8 cellular contexts compared by ENCODE assay signal in genomic region chr9:42852133-42852532, GRCh38.
DNase-seq lines count a peak whose midpoint lies in the region; ATAC-seq lines count a peak whose summit lies in the region.

No MANE protein-coding gene starts in this region.

- no peak overlapping the region for H2BK15ac ChIP-seq in mesenchymal stem cell (ENCODE audit: low read depth, poor library complexity, severe bottlenecking)

- H3K14ac ChIP-seq in mesenchymal stem cell (ENCODE audit: low read length in 2 of 2) = no peak overlapping the region

- no peak overlapping the region for H3K4ac ChIP-seq in mesenchymal stem cell (ENCODE audit: low read depth in 1 of 2, low read length in 2 of 2)

- H3K27ac ChIP-seq in mesenchymal stem cell (ENCODE audit: low read length, poor library complexity, severe bottlenecking) = no peak overlapping the region

- no peaks in the 10 kb centered on the region for H3K27me3 ChIP-seq in mesenchymal stem cell (ENCODE audit: control insufficient read depth in 1 of 2, insufficient read depth in 1 of 2, low read length in 2 of 2)

- WGBS in mesenchymal stem cell = 1% methylated on average over 37 of the region's 38 CpGs

- H2BK120ac ChIP-seq in mesenchymal stem cell (ENCODE audit: low read depth, low read length) = no peak overlapping the region

- peak; percentile 68 for DNase-seq in ACHN
- DNase-seq in NCI-H748 treated with DMSO at 0.1 percent for 48 hours (lab: John Stamatoyannopoulos, UW) = peak; percentile 54
- peak; percentile 3 for DNase-seq in effector CD8-positive, alpha-beta T cell (lab: John Stamatoyannopoulos, UW)
- peak; percentile 50 for DNase-seq in mesenchymal stem cell
- DNase-seq in posterior vena cava (ENCODE audit: low spot score) = no peak
- no peak for DNase-seq in activated CD4-positive, CD25-positive, alpha-beta regulatory T cell treated with anti-CD3 and anti-CD28 coated beads, Interleukin-2, amount 50 U/mL, for 72 hours

- ATAC-seq in GM19467 (IDR thresholded peaks at IDR 0.05; ENCODE audit: unreplicated experiment) (peak; percentile 95), HG02870 (IDR thresholded peaks at IDR 0.05; ENCODE audit: unreplicated experiment) (no peak)

- no peaks in the 10 kb centered on the region for H3K9me3 ChIP-seq in mesenchymal stem cell (ENCODE audit: control insufficient read depth, low read length)

- H2BK12ac ChIP-seq in mesenchymal stem cell (ENCODE audit: low read length in 2 of 2) = no peak overlapping the region

- H3K4me3 ChIP-seq in mesenchymal stem cell (ENCODE audit: insufficient read depth in 1 of 2, low read depth in 1 of 2, low read length in 2 of 2) = peak overlapping the region in 1 of 2 experiments; percentile 54

- no peak overlapping the region for H3K18ac ChIP-seq in mesenchymal stem cell (ENCODE audit: low read depth in 1 of 2, low read length in 2 of 2)

- H3K4me2 ChIP-seq in mesenchymal stem cell (ENCODE audit: low read length, poor library complexity, severe bottlenecking) = peak overlapping the region; percentile 71

- H2AFZ ChIP-seq in mesenchymal stem cell (ENCODE audit: low read depth, low read length) = no peak overlapping the region

- no peak overlapping the region for H2AK5ac ChIP-seq in mesenchymal stem cell (ENCODE audit: low read length, severe bottlenecking)

- H3K9ac ChIP-seq in mesenchymal stem cell (ENCODE audit: low read length) = no peak overlapping the region

- H3K23ac ChIP-seq in mesenchymal stem cell (ENCODE audit: low read length in 2 of 2) = no peak overlapping the region

- H3K36me3 ChIP-seq in mesenchymal stem cell (ENCODE audit: control insufficient read depth in 1 of 2, insufficient read depth in 2 of 2, low read depth in 1 of 2, low read length in 2 of 2) = no peaks in the 10 kb centered on the region

- H3K4me1 ChIP-seq in mesenchymal stem cell (ENCODE audit: control insufficient read depth, insufficient read depth, low read depth, low read length) = peaks cover 2% of the 10 kb centered on the region

- H2BK5ac ChIP-seq in mesenchymal stem cell (ENCODE audit: low read depth, low read length, poor library complexity, severe bottlenecking) = no peak overlapping the region

- no peak overlapping the region for H4K8ac ChIP-seq in mesenchymal stem cell (ENCODE audit: low read length)

- no peak overlapping the region for H4K91ac ChIP-seq in mesenchymal stem cell (ENCODE audit: low read length)

- intact Hi-C loops in posterior vena cava (cut with DNase I) = no loop called here

- in situ Hi-C loops in ACHN (cut with HindIII; ENCODE audit: low pct_ligation_motif_present, low pct_unique_long_range_greater_than_20kb, low sequenced_read_pairs) = no loop called here

- H3K79me1 ChIP-seq in mesenchymal stem cell (replicated peaks; ENCODE audit: low read length, poor library complexity, severe bottlenecking) = no peaks in the 10 kb centered on the region

Comparison
In these comparisons a context has a peak if more than half of its experiments do, and no peak if none do; other contexts are left out.
1. DNase-seq: peak in ACHN (single experiment), NCI-H748 treated with DMSO at 0.1 percent for 48 hours (single experiment), effector CD8-positive, alpha-beta T cell (single experiment) and mesenchymal stem cell (single experiment); none in posterior vena cava (single experiment) and activated CD4-positive, CD25-positive, alpha-beta regulatory T cell treated with anti-CD3 and anti-CD28 coated beads, Interleukin-2, amount 50 U/mL, for 72 hours (single experiment).